9 cellular contexts compared by ENCODE assay signal in genomic region chr5:88667187-88668141, GRCh38.
DNase-seq lines count a peak whose midpoint lies in the region; ATAC-seq and TF ChIP-seq lines count a peak whose summit lies in the region.
"Had no signal": no experiment of that assay in that cellular context is flagged by ENCODE, and none has a peak within 500 bp of the region (broad histone marks: within the 10 kb centered on the region; RNA-seq: fewer than 3 reads in every experiment).

No MANE protein-coding gene starts in this region.

- intact Hi-C loops in activated CD8-positive, alpha-beta T cell treated with anti-CD3 and anti-CD28 coated beads for 36 hours (cut with micrococcal nuclease): no loop called here
- intact Hi-C loops in uterus (cut with DNase I; ENCODE audit: low total_unique reads): no loop called here

- H3K4me1 ChIP-seq in uterus: no peaks in the 10 kb centered on the region

- peak overlapping the region in 1 of 2 donors; percentile 32 for H3K27ac ChIP-seq in uterus
- H3K27ac ChIP-seq: neutrophil had no signal

- DNase-seq in DMS 273 (lab: John Stamatoyannopoulos, UW; ENCODE audit: unreplicated experiment) (peak; percentile 89), left kidney (ENCODE audit: low read depth, low spot score) (peak; percentile 38), uterus (no peak), mesenteric fat pad (ENCODE audit: low spot score) (no peak), NCI-H187 treated with DMSO at 0.1 percent for 48 hours (lab: John Stamatoyannopoulos, UW) (no peak)
- DNase-seq in activated CD8-positive, alpha-beta T cell treated with anti-CD3 and anti-CD28 coated beads for 36 hours: no peak

- no peaks in the 10 kb centered on the region for H3K36me3 Mint-ChIP-seq in activated CD8-positive, alpha-beta T cell treated with anti-CD3 and anti-CD28 coated beads for 36 hours (ENCODE audit: low read depth)

- no peaks in the 10 kb centered on the region for H3K36me3 ChIP-seq in uterus
- H3K36me3 ChIP-seq: neutrophil had no signal

- H3K4me3 ChIP-seq in uterus: peak overlapping the region in 1 of 2 donors; percentile 26

- no peak for TF ChIP-seq CTCF in activated CD8-positive, alpha-beta T cell treated with anti-CD3 and anti-CD28 coated beads for 36 hours (IDR thresholded peaks at IDR 0.05)
- no peak for TF ChIP-seq CTCF in uterus (IDR thresholded peaks at IDR 0.05)

- peaks cover 82% of the 10 kb centered on the region for H3K27me3 Mint-ChIP-seq in activated CD8-positive, alpha-beta T cell treated with anti-CD3 and anti-CD28 coated beads for 36 hours

- peaks cover 16 to 85% of the 10 kb centered on the region in 2 donors for H3K27me3 ChIP-seq in uterus

- TF ChIP-seq POLR2A in uterus (IDR thresholded peaks at IDR 0.05): no peak

- H3K27ac Mint-ChIP-seq in activated CD8-positive, alpha-beta T cell treated with anti-CD3 and anti-CD28 coated beads for 36 hours: no peak overlapping the region

- H3K4me1 Mint-ChIP-seq in activated CD8-positive, alpha-beta T cell treated with anti-CD3 and anti-CD28 coated beads for 36 hours (ENCODE audit: low read depth): peaks cover 26% of the 10 kb centered on the region

- H3K9me3 ChIP-seq in uterus: no peaks in the 10 kb centered on the region
- H3K9me3 ChIP-seq: neutrophil had no signal

- H3K4me3 Mint-ChIP-seq in activated CD8-positive, alpha-beta T cell treated with anti-CD3 and anti-CD28 coated beads for 36 hours: peak overlapping the region; percentile 64

- POLR2A ChIA-PET in activated CD8-positive, alpha-beta T cell treated with anti-CD3 and anti-CD28 coated beads for 36 hours (lab: Charles Lee): no interaction called here

- CTCF ChIA-PET in activated CD8-positive, alpha-beta T cell treated with anti-CD3 and anti-CD28 coated beads for 36 hours (lab: Charles Lee): interaction anchor here (1.0 to 3.6 kb wide), 4 partner anchors 13 to 25 kb away, joined by 3 to 11 read pairs (median 6); no protein-coding TSS in a partner anchor

- peak; percentile 61 for ATAC-seq in GM19438 (IDR thresholded peaks at IDR 0.05; ENCODE audit: low read depth, unreplicated experiment)
- ATAC-seq in HG03439 (IDR thresholded peaks at IDR 0.05; ENCODE audit: unreplicated experiment): peak; percentile 75
- ATAC-seq in activated CD8-positive, alpha-beta T cell treated with anti-CD3 and anti-CD28 coated beads for 36 hours: no peak

- peaks cover 7% of the 10 kb centered on the region for H3K9me3 Mint-ChIP-seq in activated CD8-positive, alpha-beta T cell treated with anti-CD3 and anti-CD28 coated beads for 36 hours

Comparison
In these comparisons a context has a peak if more than half of its experiments do, and no peak if none do; other contexts are left out.
1. DNase-seq: peak in DMS 273 (single experiment) and left kidney (single experiment); none in activated CD8-positive, alpha-beta T cell treated with anti-CD3 and anti-CD28 coated beads for 36 hours (single experiment), uterus (0 of 2), mesenteric fat pad (single experiment) and NCI-H187 treated with DMSO at 0.1 percent for 48 hours (single experiment).